In genomic region chr1:58815680-58816071, GRCh38 we compare ENCODE assay signal across 8 cellular contexts. TPM values are rescaled to one million over a fixed set of nuclear protein-coding genes. Genes with fewer than 3 reads are reported as not detected.
DNase-seq lines count a peak whose midpoint lies in the region; ATAC-seq and TF ChIP-seq lines count a peak whose summit lies in the region.

No MANE protein-coding gene starts in this region.

- TF ChIP-seq RAD21 in neural cell (conservative IDR thresholded peaks at IDR 0.05), result no peak

- peak overlapping the region; percentile 63 for H3K9ac ChIP-seq in SU-DHL-6 (ENCODE audit: low read length)
- H3K9ac ChIP-seq in neural cell (ENCODE audit: low read length), result no peak overlapping the region

- H3K4me3 ChIP-seq in SU-DHL-6 (ENCODE audit: insufficient read depth, low read length, poor library complexity, severe bottlenecking) (peak overlapping the region; percentile 74), neural cell (ENCODE audit: low read length) (peak overlapping the region; percentile 67)

- peak; percentile 76 for DNase-seq in NCI-H510A treated with DMSO at 0.1 percent for 48 hours (lab: John Stamatoyannopoulos, UW)
- DNase-seq in NCI-H510A (lab: John Stamatoyannopoulos, UW), result no peak
- DNase-seq in stimulated activated naive CD4-positive, alpha-beta T cell treated with Interleukin-2 at 50 U/mL for 16 hours (lab: John Stamatoyannopoulos, UW), result no peak
- DNase-seq in stimulated activated CD4-positive, alpha-beta T cell treated with anti-CD3 and anti-CD28 coated beads, Interleukin-4, amount 100 ng/mL, for 4 hours, result no peak

- H3K9me3 ChIP-seq in SU-DHL-6 (ENCODE audit: insufficient read depth, low read length) (no peaks in the 10 kb centered on the region), neural cell (ENCODE audit: low read length) (no peaks in the 10 kb centered on the region)

- H3K27me3 ChIP-seq in SU-DHL-6 (ENCODE audit: low read length) (no peaks in the 10 kb centered on the region), neural cell (ENCODE audit: insufficient read depth, low read depth, low read length) (peaks cover 27% of the 10 kb centered on the region)

- no peak for TF ChIP-seq EP300 in neural cell (conservative IDR thresholded peaks at IDR 0.05; ENCODE audit: poor library complexity, severe bottlenecking)

- H2AFZ ChIP-seq in SU-DHL-6 (ENCODE audit: low read depth, low read length, severe bottlenecking) (peak overlapping the region; percentile 95), neural cell (ENCODE audit: low read depth, low read length) (no peak overlapping the region)

- ATAC-seq in HG02943 (IDR thresholded peaks at IDR 0.05; ENCODE audit: low read depth, unreplicated experiment) (peak; percentile 37), esophagus mucosa (peak; percentile 38)

- H4K20me1 ChIP-seq in SU-DHL-6 (ENCODE audit: low read depth, low read length) (no peaks in the 10 kb centered on the region), neural cell (ENCODE audit: insufficient read depth) (no peaks in the 10 kb centered on the region)

- H3K79me2 ChIP-seq in SU-DHL-6 (ENCODE audit: insufficient read depth, low read length) (no peaks in the 10 kb centered on the region), neural cell (replicated peaks; ENCODE audit: insufficient read depth, low read length) (no peaks in the 10 kb centered on the region)

- 0 out of 2 replicates have a peak overlapping the region, but pooled peaks have one; percentile 8 for H3K27ac ChIP-seq in SU-DHL-6 (ENCODE audit: low read depth, low read length)
- no peak overlapping the region for H3K27ac ChIP-seq in neural cell (ENCODE audit: low read length)

- H3F3A ChIP-seq in SU-DHL-6 (ENCODE audit: insufficient read depth) (no peaks in the 10 kb centered on the region; the same call in 1 of the 2 replicates), neural cell (ENCODE audit: insufficient read depth, low read length, poor library complexity, severe bottlenecking) (no peaks in the 10 kb centered on the region)

- no peaks in the 10 kb centered on the region for H3K36me3 ChIP-seq in SU-DHL-6 (ENCODE audit: low read length)
- H3K36me3 ChIP-seq in neural cell (ENCODE audit: insufficient read depth, low read length), result no peaks in the 10 kb centered on the region

- TF ChIP-seq CTCF in SU-DHL-6 (IDR thresholded peaks at IDR 0.05; ENCODE audit: insufficient read depth, low read length, poor library complexity, severe bottlenecking), result no peak
- TF ChIP-seq CTCF in neural cell (IDR thresholded peaks at IDR 0.05; ENCODE audit: poor library complexity, severe bottlenecking), result no peak

- H3K4me2 ChIP-seq in SU-DHL-6 (ENCODE audit: low read depth, low read length, poor library complexity, severe bottlenecking) (peak overlapping the region; percentile 99), neural cell (ENCODE audit: low read length) (peak overlapping the region; percentile 31)

- H3K9me2 ChIP-seq in SU-DHL-6 (replicated peaks; ENCODE audit: insufficient read depth, low read length) (no peaks in the 10 kb centered on the region), neural cell (ENCODE audit: insufficient read depth, low read length) (no peaks in the 10 kb centered on the region)

TF ChIP-seq in neural cell, 6 proteins besides CTCF, POLR2A, EP300 and RAD21:
- TF ChIP-seq POLR2AphosphoS5 (IDR thresholded peaks at IDR 0.05) (no peak), REST (IDR thresholded peaks at IDR 0.05; ENCODE audit: borderline replicate concordance) (no peak), MXI1 (conservative IDR thresholded peaks at IDR 0.05; ENCODE audit: poor library complexity, severe bottlenecking) (no peak), SMC3 (conservative IDR thresholded peaks at IDR 0.05; ENCODE audit: poor library complexity) (no peak), EZH2 (IDR thresholded peaks at IDR 0.05; ENCODE audit: borderline replicate concordance, insufficient read depth, low read length, poor library complexity, severe bottlenecking) (no peak), TAF1 (IDR thresholded peaks at IDR 0.05; ENCODE audit: low read depth) (no peak)

RNA-seq across cellular contexts. Expression of gene JUN, which starts 31.8 kb away (rescaled TPM):
- total RNA-seq in esophagus mucosa, result 41.7 TPM
- polyA plus RNA-seq in neural cell, result 114 and 124 TPM in 2 replicates
- 159 and 198 TPM in 2 replicates for polyA minus RNA-seq in neural cell
